In the genomic region with DNA sequence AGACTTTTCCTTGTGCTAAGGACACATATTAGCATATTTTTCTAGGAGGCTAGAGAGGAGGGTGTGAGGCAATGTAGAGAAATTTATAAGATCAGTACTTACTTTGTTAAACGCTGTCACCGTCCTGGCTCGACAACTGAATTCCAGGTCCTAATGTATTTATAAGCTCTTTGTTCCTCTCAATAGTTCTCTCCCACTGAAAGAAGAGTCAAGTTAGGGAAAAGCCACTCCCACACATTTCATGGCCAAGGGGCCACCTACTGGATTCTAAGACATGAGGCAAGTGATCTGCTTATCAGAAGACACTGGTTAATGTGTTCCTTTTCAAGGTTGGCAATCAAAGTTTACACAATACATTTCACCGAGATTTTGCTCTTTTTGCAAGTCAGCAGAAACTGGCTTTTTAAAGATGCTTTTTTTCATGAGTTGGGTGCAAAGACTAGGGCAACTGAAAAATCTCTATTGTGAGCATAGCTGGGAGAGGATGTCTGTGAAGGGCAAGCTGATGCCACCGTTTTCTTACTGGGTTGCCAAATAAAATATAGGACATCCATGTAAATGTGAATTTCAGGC, we compare ENCODE assay signal across 13 cellular contexts. TPM values are rescaled to one million over a fixed set of nuclear protein-coding genes. Genes with fewer than 3 reads are reported as not detected.
A peak's percentile ranks its signal among the peaks of the same experiment; 100 is the strongest.
DNase-seq lines count a peak whose midpoint lies in the region; ATAC-seq, FAIRE-seq and TF ChIP-seq lines count a peak whose summit lies in the region.
"Not testable (repeated sequence)": the region's sequence is repeated elsewhere in the genome, so short reads cannot be mapped to it uniquely, and the experiment has no call there.
"Had no signal": no experiment of that assay in that cellular context is flagged by ENCODE, and none has a peak within 500 bp of the region (broad histone marks: within the 10 kb centered on the region; RNA-seq: fewer than 3 reads in every experiment).

TSS of gene GSTA1 (minus strand) at position 134 of the 573 bp plus-strand sequence. CDS start 4,549 bp downstream, outside the sequence.

- not testable (repeated sequence) for DNase-seq in A549 (ENCODE audit: low read depth in 1 of 2, low spot score in 1 of 2); IMR-90; kidney; lung (ENCODE audit: low spot score); pancreas; type B pancreatic cell (ENCODE audit: extremely low spot score, unreplicated experiment)
- DNase-seq in endodermal cell, result peak; percentile 51

- H2AK9ac ChIP-seq in IMR-90 (replicated peaks; ENCODE audit: low read depth, low read length, poor library complexity), result not testable (repeated sequence)

- not testable (repeated sequence) for H2BK5ac ChIP-seq in IMR-90 (ENCODE audit: low read depth, low read length, poor library complexity, severe bottlenecking)

- H3K4me3 Mint-ChIP-seq in endodermal cell, result not testable (repeated sequence)
- H3K4me3 Mint-ChIP-seq in type B pancreatic cell, result peak within 1 kb of the TSS; percentile 74

- not testable (repeated sequence) for H3K9me3 ChIP-seq in A549; IMR-90 (ENCODE audit: control insufficient read depth, insufficient read depth, low read length); endodermal cell (ENCODE audit: control insufficient read depth, low read length); kidney (ENCODE audit: control insufficient read depth in 1 of 2, low read length in 2 of 2); lung (ENCODE audit: control insufficient read depth in 2 of 2, insufficient read depth in 1 of 2, low read length in 1 of 2); pancreas

- H3K14ac ChIP-seq in IMR-90 (replicated peaks; ENCODE audit: low read depth, low read length), result not testable (repeated sequence)

- not testable (repeated sequence) for H3K4ac ChIP-seq in IMR-90 (ENCODE audit: low read depth, low read length)

- intact Hi-C loops in IMR-90 (cut with micrococcal nuclease); kidney (cut with DNase I); pancreas (cut with DNase I): not testable (repeated sequence)

- TF ChIP-seq CTCF in A549 (IDR thresholded peaks at IDR 0.05); IMR-90 (conservative IDR thresholded peaks at IDR 0.05; ENCODE audit: low read depth, low read length); kidney (IDR thresholded peaks at IDR 0.05; ENCODE audit: borderline replicate concordance, extremely low read depth, insufficient read depth); lung (IDR thresholded peaks at IDR 0.05; ENCODE audit: control extremely low read depth, extremely low read depth); pancreas (IDR thresholded peaks at IDR 0.05); type B pancreatic cell (conservative IDR thresholded peaks at IDR 0.05): not testable (repeated sequence)
- peak; percentile 50 for TF ChIP-seq CTCF in endodermal cell (conservative IDR thresholded peaks at IDR 0.05)

- H3K18ac ChIP-seq in IMR-90 (ENCODE audit: low read depth, low read length), result not testable (repeated sequence)

- H3K4me3 ChIP-seq in A549; IMR-90 (ENCODE audit: insufficient read depth, low read depth, low read length); endodermal cell (ENCODE audit: low read length); lung: not testable (repeated sequence)
- peak within 1 kb of the TSS; percentile 67 to 80 for H3K4me3 ChIP-seq in kidney (ENCODE audit: low read length in 2 of 2)
- peak within 1 kb of the TSS in 3 of 4 donors; percentile 2 to 29 (median 21) for H3K4me3 ChIP-seq in pancreas

- H2BK120ac ChIP-seq in IMR-90 (ENCODE audit: low read depth, low read length), result not testable (repeated sequence)

- POLR2A ChIA-PET in A549 (lab: Yijun Ruan, JAX); IMR-90 (lab: Charles Lee; ENCODE audit: unreplicated experiment): not testable (repeated sequence)

- H3K4me1 Mint-ChIP-seq in endodermal cell, result peaks cover 18% of the 10 kb centered on the region
- H3K4me1 Mint-ChIP-seq in type B pancreatic cell (ENCODE audit: unreplicated experiment), result not testable (repeated sequence)

- TF ChIP-seq POLR2A in A549 (IDR thresholded peaks at IDR 0.05; ENCODE audit: low read length); IMR-90 (IDR thresholded peaks at IDR 0.05; ENCODE audit: low read depth, low read length): not testable (repeated sequence)

- H4K91ac ChIP-seq in IMR-90 (ENCODE audit: insufficient read depth, low read depth, low read length), result not testable (repeated sequence)

- not testable (repeated sequence) for H3K4me2 ChIP-seq in A549; IMR-90 (ENCODE audit: low read depth, low read length)

- in situ Hi-C loops in IMR-90 (cut with MboI; ENCODE audit: low sequenced_read_pairs), result not testable (repeated sequence)

- peaks cover 10% of the 10 kb centered on the region for H3K27me3 ChIP-seq in IMR-90 (ENCODE audit: control insufficient read depth, insufficient read depth, low read length)
- H3K27me3 ChIP-seq in endodermal cell (ENCODE audit: control insufficient read depth, insufficient read depth, low read length, poor library complexity, severe bottlenecking); lung (ENCODE audit: control insufficient read depth, insufficient read depth); pancreas: not testable (repeated sequence)

- not testable (repeated sequence) for H2AK5ac ChIP-seq in IMR-90 (ENCODE audit: low read depth, low read length)

- H3K36me3 Mint-ChIP-seq in endodermal cell (ENCODE audit: low read depth); type B pancreatic cell: not testable (repeated sequence)

- not testable (repeated sequence) for H3K56ac ChIP-seq in IMR-90 (ENCODE audit: extremely low read depth, insufficient read depth, low read length)

- H3K36me3 ChIP-seq in IMR-90 (ENCODE audit: control insufficient read depth, insufficient read depth, low read length); endodermal cell (ENCODE audit: control insufficient read depth, insufficient read depth, low read length); kidney (ENCODE audit: control insufficient read depth in 1 of 2, insufficient read depth in 2 of 2, low read length in 2 of 2); lung (ENCODE audit: control insufficient read depth in 2 of 2, insufficient read depth in 2 of 2, low read length in 2 of 2); pancreas: not testable (repeated sequence)

- BruUV-seq in IMR-90 (replicated peaks; lab: Mats Ljungman, UMichigan), result not testable (repeated sequence)

- H3K79me1 ChIP-seq in IMR-90 (ENCODE audit: low read depth in 1 of 2, low read length in 2 of 2), result not testable (repeated sequence)

- H2BK15ac ChIP-seq in IMR-90 (ENCODE audit: low read depth, low read length), result not testable (repeated sequence)

- not testable (repeated sequence) for H4K5ac ChIP-seq in IMR-90 (ENCODE audit: low read depth, low read length)

- TF ChIP-seq EP300 in A549 (IDR thresholded peaks at IDR 0.05), result not testable (repeated sequence)

- FAIRE-seq in A549 (lab: Jason Lieb, UNC); kidney (lab: Jason Lieb, UNC); pancreas (lab: Jason Lieb, UNC): not testable (repeated sequence)

- H3K27ac ChIP-seq in A549; IMR-90 (ENCODE audit: insufficient read depth, low read length); adipose tissue (ENCODE audit: low read depth, low read length); endodermal cell (ENCODE audit: low read depth, low read length); lung (ENCODE audit: low read depth in 1 of 2, low read length in 1 of 2): not testable (repeated sequence)
- peak within 1 kb of the TSS; percentile 47 to 63 for H3K27ac ChIP-seq in kidney (ENCODE audit: low read depth in 2 of 2, low read length in 2 of 2)
- H3K27ac ChIP-seq in pancreas, result peak within 1 kb of the TSS in 2 of 4 donors; percentile 6 to 54

- not testable (repeated sequence) for H3K9me1 ChIP-seq in IMR-90 (ENCODE audit: insufficient read depth, low read length)

- dilution Hi-C loops in IMR-90 (cut with HindIII; ENCODE audit: low sequenced_read_pairs, unreplicated experiment), result not testable (repeated sequence)

- CTCF ChIA-PET in A549 (lab: Yijun Ruan, JAX), result interaction anchor here (1.4 kb wide), 1 partner anchor 12 kb away, joined by 3 read pairs; no protein-coding TSS in a partner anchor
- CTCF ChIA-PET in IMR-90 (lab: Yijun Ruan, JAX), result not testable (repeated sequence)

- ATAC-seq in A549 (0 out of 6 replicates have a peak, but pooled peaks of 1 of the 2 experiments have one; percentile 28), pancreas (peak; percentile 83 to 93 (median 84))
- ATAC-seq in IMR-90 (ENCODE audit: low read depth); lung (ENCODE audit: insufficient read depth, low FRiP score): not testable (repeated sequence)

- H3K23ac ChIP-seq in IMR-90 (ENCODE audit: low read depth, low read length), result not testable (repeated sequence)

- H2AFZ ChIP-seq in IMR-90 (replicated peaks; ENCODE audit: low read length, poor library complexity), result not testable (repeated sequence)

- not testable (repeated sequence) for H3K9ac ChIP-seq in IMR-90 (ENCODE audit: low read depth, low read length); endodermal cell (ENCODE audit: extremely low read depth, low read length, poor library complexity, severe bottlenecking)
- peak within 1 kb of the TSS in 1 of 2 donors; percentile 48 for H3K9ac ChIP-seq in kidney (ENCODE audit: low read length in 2 of 2)

- not testable (repeated sequence) for H3K27me3 Mint-ChIP-seq in endodermal cell (ENCODE audit: insufficient read depth); type B pancreatic cell

- H3K27ac Mint-ChIP-seq in endodermal cell, result not testable (repeated sequence)
- peak within 1 kb of the TSS; percentile 6 for H3K27ac Mint-ChIP-seq in type B pancreatic cell

- not testable (repeated sequence) for H3K9me3 Mint-ChIP-seq in endodermal cell, type B pancreatic cell

- not testable (repeated sequence) for H3K4me1 ChIP-seq in A549; IMR-90 (ENCODE audit: control insufficient read depth, insufficient read depth, low read length); endodermal cell (ENCODE audit: control insufficient read depth, insufficient read depth, low read length); kidney (ENCODE audit: control insufficient read depth in 1 of 2, insufficient read depth in 1 of 2, low read depth in 1 of 2, low read length in 2 of 2); lung (ENCODE audit: control insufficient read depth in 2 of 2, insufficient read depth in 2 of 2, low read length in 2 of 2)
- peaks cover 0 to 11% (median 8%) of the 10 kb centered on the region in 3 donors for H3K4me1 ChIP-seq in pancreas

- not testable (repeated sequence) for H4K8ac ChIP-seq in IMR-90 (ENCODE audit: low read depth in 2 of 2, low read length in 2 of 2)

- H2BK20ac ChIP-seq in IMR-90 (ENCODE audit: low read depth, low read length), result not testable (repeated sequence)

- not testable (repeated sequence) for TF ChIP-seq RAD21 in A549 (conservative IDR thresholded peaks at IDR 0.05 in 1 of 2, IDR thresholded peaks at IDR 0.05 in 1 of 2); IMR-90 (IDR thresholded peaks at IDR 0.05; ENCODE audit: low read length)

- 47% methylated on average over 5 of the region's 5 CpGs for WGBS in A549 (ENCODE audit: missing lambda C conversion rate)
- no CpG with 5 or more reads among the region's 5 CpGs for WGBS in IMR-90 (ENCODE audit: extremely low coverage in 2 of 2, insufficient read length in 1 of 2), 2 experiments
- WGBS in adipose tissue, 3 donors, result 25 to 59% (median 46%) methylated on average over 5 of the region's 5 CpGs
- WGBS in endodermal cell (ENCODE audit: insufficient coverage in 1 of 2, insufficient read length in 1 of 2), 2 experiments, result 68 to 80% methylated on average over 1 to 4 of the region's 5 CpGs
- 54 to 77% methylated on average over 5 of the region's 5 CpGs for WGBS in lung, 2 donors
- WGBS in pancreas, 2 donors, result 8 to 11% methylated on average over 5 of the region's 5 CpGs

- H4K20me1 ChIP-seq in IMR-90 (ENCODE audit: insufficient read depth, low read length), result not testable (repeated sequence)

RNA-seq across cellular contexts. Expression of gene GSTA1, which starts in this region (rescaled TPM):
- polyA plus RNA-seq in A549 (2011; rRNA removed) (0.81 and 0.93 TPM in 2 replicates), A549 (2017; fragmentation: RNase III; extraction: RNeasy Plus Mini Kit Qiagen cat#74134 plus additional on column Dnase treatment) (0.09 TPM in 1 of 3 replicates, not detected in the others), IMR-90 (2012; rRNA removed) (0.31 and 0.32 TPM in 2 replicates), adipose tissue (10 to 100 TPM in 2 of 3 donors, 1 to 10 TPM in 1; 1.7 to 30.0 (median 12.7) TPM), kidney (ENCODE audit: insufficient read depth, low read depth, low replicate concordance) (725 TPM), lung (10 to 100 TPM in 1 of 2 donors, 1 to 10 TPM in 1; 4.0 to 65.0 TPM), pancreas (10 to 100 TPM; 44.7 to 73.4 TPM)
- 0.05 TPM in 1 of 2 replicates, not detected in the other for polyA plus RNA-seq in A549 (2012; cell fraction: cytosol; rRNA removed)
- polyA plus RNA-seq in A549 (2012; cell fraction: nucleus; rRNA removed), result not detected in 2 replicates
- not detected in 2 replicates for polyA minus RNA-seq in A549 (2011; rRNA and poly(A)+ RNA removed)
- total RNA-seq in IMR-90 (2012; rRNA removed) (0.18 and 0.28 TPM in 2 replicates), endodermal cell (1 to 10 TPM in 1 of 2 donors, not detected in 1; 2.4 TPM), kidney (1.3 TPM), lung (10 to 100 TPM; 23.5 to 34.5 TPM), pancreas (100 to 1,000 TPM in 1 of 6 donors, 10 to 100 TPM in 5; 31.5 to 125 (median 44.5) TPM), type B pancreatic cell (ENCODE audit: low replicate concordance) (175 and 247 TPM in 2 replicates)
- 0.05 and 0.10 TPM in 2 replicates for polyA plus RNA-seq in IMR-90 (2012; cell fraction: cytosol; rRNA removed)
- not detected in 2 replicates for polyA plus RNA-seq in IMR-90 (2012; cell fraction: nucleus; rRNA removed; ENCODE audit: low replicate concordance)
- polyA plus RNA-seq in endodermal cell (2013, experiment 1 of 2), result 1.9 TPM
- 2.7 TPM for polyA plus RNA-seq in endodermal cell (2013, experiment 2 of 2)
- total RNA-seq: CD4-positive, alpha-beta memory T cell; G401; HT-29; NCI-H460; PC-9 had no signal
- polyA plus RNA-seq: CD4-positive, alpha-beta memory T cell had no signal

Comparison
In these comparisons a context has a peak if more than half of its experiments do, and no peak if none do; other contexts are left out.
1. RNA of gene GSTA1 (total RNA-seq): 175 to 247 TPM in type B pancreatic cell, 31.5 to 125 TPM in pancreas and 23.5 to 34.5 TPM in lung; 2.4 TPM in endodermal cell, 1.3 TPM in kidney (single experiment) and 0.18 to 0.28 TPM in IMR-90; every median in the first group is over 4 times any median in the second.